23 cellular contexts compared by ENCODE assay signal in genomic region chr5:116810937-116811336, GRCh38.
A peak's percentile ranks its signal among the peaks of the same experiment; 100 is the strongest.
DNase-seq lines count a peak whose midpoint lies in the region; ATAC-seq, FAIRE-seq and TF ChIP-seq lines count a peak whose summit lies in the region.
"Had no signal": no experiment of that assay in that cellular context is flagged by ENCODE, and none has a peak within 500 bp of the region (broad histone marks: within the 10 kb centered on the region; RNA-seq: fewer than 3 reads in every experiment).

No MANE protein-coding gene starts in this region.

- CTCF ChIA-PET in HepG2 (lab: Yijun Ruan, JAX; ENCODE audit: low intra/inter-chr PET ratio, low total read pairs), result no interaction called here

- 9% methylated on average over 2 of the region's 2 CpGs for WGBS in HepG2 (ENCODE audit: low lambda C conversion rate)
- 36% methylated on average over 2 of the region's 2 CpGs for WGBS in right lobe of liver (ENCODE audit: insufficient coverage, low coverage, low lambda C conversion rate, missing lambda C conversion rate)
- WGBS in mesodermal cell (ENCODE audit: insufficient coverage in 2 of 2), 2 experiments, result 20% methylated on average over 1 of the region's 2 CpGs; no CpG with 5 or more reads in 1 of the 2 experiments

- no TSS peak for BruUV-seq in HepG2 (replicated peaks; lab: Mats Ljungman, UMichigan)

- no peak for TF ChIP-seq RAD21 in HepG2 (CRISPR knock-in tag; IDR thresholded peaks at IDR 0.05)

- no peaks in the 10 kb centered on the region for H3K9me3 ChIP-seq in HepG2 (ENCODE audit: low read length)
- no peaks in the 10 kb centered on the region for H3K9me3 ChIP-seq in right lobe of liver
- H3K9me3 ChIP-seq in mesodermal cell (ENCODE audit: control insufficient read depth, low read length), result no peaks in the 10 kb centered on the region
- H3K9me3 ChIP-seq: BLaER1 treated with 17β-estradiol and CSF1 and Interleukin-3, amounts not matched to agents 10 nM and 100 nM; Caco-2; SJCRH30 had no signal

- H3K4me1 ChIP-seq in HepG2 (ENCODE audit: insufficient read depth, low read length) (peaks cover 21% of the 10 kb centered on the region), right lobe of liver (no peaks in the 10 kb centered on the region), foreskin keratinocyte (no peaks in the 10 kb centered on the region), mesodermal cell (ENCODE audit: control insufficient read depth, insufficient read depth, low read length, poor library complexity, severe bottlenecking) (peaks cover 7% of the 10 kb centered on the region)
- H3K4me1 ChIP-seq: BLaER1 treated with 17β-estradiol and CSF1 and Interleukin-3, amounts not matched to agents 10 nM and 100 nM; Caco-2 had no signal

- H3K79me2 ChIP-seq in HepG2 (ENCODE audit: insufficient read depth, low read length), result no peaks in the 10 kb centered on the region

- H3K27ac ChIP-seq in HepG2 (ENCODE audit: extremely low read length, insufficient read depth, low read length), result no peak overlapping the region
- no peak overlapping the region for H3K27ac ChIP-seq in right lobe of liver
- no peak overlapping the region for H3K27ac ChIP-seq in foreskin keratinocyte
- peak overlapping the region; percentile 6 for H3K27ac ChIP-seq in mesodermal cell (ENCODE audit: low read depth, low read length, severe bottlenecking)
- H3K27ac ChIP-seq: BLaER1 treated with 17β-estradiol and CSF1 and Interleukin-3, amounts not matched to agents 10 nM and 100 nM; KMS-11; SJCRH30 had no signal

- in situ Hi-C loops in HepG2 (cut with HindIII; ENCODE audit: extremely low pct_ligation_motif_present, low pct_unique_long_range_greater_than_20kb), result no loop called here

- no peak for FAIRE-seq in HepG2 (lab: Jason Lieb, UNC)
- FAIRE-seq: GM12891, RCC 7860 had no signal

- TF ChIP-seq POLR2A in HepG2 (IDR thresholded peaks at IDR 0.05; ENCODE audit: insufficient read depth in 1 of 2, low read depth in 2 of 2, low read length in 2 of 2) (no peak), right lobe of liver (IDR thresholded peaks at IDR 0.05) (no peak)

- DNase-seq in HepG2 (ENCODE audit: low spot score) (peak; percentile 25), right lobe of liver (no peak), foreskin keratinocyte (no peak), D341Med (ENCODE audit: low spot score) (no peak), cerebellar cortex (ENCODE audit: low spot score) (no peak)
- DNase-seq: 8988T; Caco-2; CD4-positive, alpha-beta memory T cell; DND-41; IMR-90; NCI-H1092 treated with DMSO at 0.1 percent for 48 hours; NCI-H1436 treated with DMSO at 0.1 percent for 48 hours; NCI-H524 treated with DMSO at 0.1 percent for 48 hours; NCI-H82; OCI-M1 had no signal

- H3K4me3 ChIP-seq in HepG2 (replicated peaks in 1 of 3; ENCODE audit: insufficient read depth in 1 of 3, low read depth in 2 of 3, low read length in 3 of 3) (no peak overlapping the region), right lobe of liver (no peak overlapping the region), mesodermal cell (ENCODE audit: extremely low read depth, insufficient read depth, low read length, poor library complexity, severe bottlenecking) (no peak overlapping the region)
- H3K4me3 ChIP-seq: BLaER1 treated with 17β-estradiol and CSF1 and Interleukin-3, amounts not matched to agents 10 nM and 100 nM; SJCRH30 had no signal

- intact Hi-C loops in HepG2 (cut with micrococcal nuclease; ENCODE audit: unreplicated experiment), result no loop called here
- intact Hi-C loops in right lobe of liver (cut with DNase I), result no loop called here

- 0 out of 2 replicates have a peak overlapping the region, but pooled peaks have one; percentile 12 for H3K4me2 ChIP-seq in HepG2 (ENCODE audit: low read depth, low read length)
- H3K4me2 ChIP-seq: BLaER1 treated with 17β-estradiol and CSF1 and Interleukin-3, amounts not matched to agents 10 nM and 100 nM; KMS-11 had no signal

- H3K9ac ChIP-seq in HepG2 (ENCODE audit: insufficient read depth, low read depth, low read length), result no peak overlapping the region
- H3K9ac ChIP-seq: BLaER1 treated with 17β-estradiol and CSF1 and Interleukin-3, amounts not matched to agents 10 nM and 100 nM; KMS-11 had no signal

- ATAC-seq in HepG2 (no peak; the same call in 2 of the 3 replicates), right lobe of liver (no peak), foreskin keratinocyte (peak; percentile 24), HG03139 (IDR thresholded peaks at IDR 0.05; ENCODE audit: unreplicated experiment) (no peak), HG02973 (IDR thresholded peaks at IDR 0.05; ENCODE audit: unreplicated experiment) (no peak)

- POLR2A ChIA-PET in HepG2 (lab: Yijun Ruan, JAX), result no interaction called here

- H2AFZ ChIP-seq in HepG2 (ENCODE audit: low read length), result no peak overlapping the region

- H3K36me3 ChIP-seq in HepG2 (replicated peaks in 1 of 2; ENCODE audit: control insufficient read depth in 1 of 2, insufficient read depth in 2 of 2, low read length in 2 of 2) (no peaks in the 10 kb centered on the region), right lobe of liver (no peaks in the 10 kb centered on the region), mesodermal cell (ENCODE audit: control insufficient read depth, insufficient read depth, low read length) (no peaks in the 10 kb centered on the region)
- H3K36me3 ChIP-seq: BLaER1 treated with 17β-estradiol and CSF1 and Interleukin-3, amounts not matched to agents 10 nM and 100 nM; SJCRH30 had no signal

- no peaks in the 10 kb centered on the region for H4K20me1 ChIP-seq in HepG2 (ENCODE audit: insufficient read depth, low read length)
- H4K20me1 ChIP-seq: BLaER1 treated with 17β-estradiol and CSF1 and Interleukin-3, amounts not matched to agents 10 nM and 100 nM had no signal

- H3K27me3 ChIP-seq in HepG2 (ENCODE audit: control insufficient read depth in 1 of 2, insufficient read depth in 2 of 2, low read length in 2 of 2) (no peaks in the 10 kb centered on the region), right lobe of liver (no peaks in the 10 kb centered on the region), foreskin keratinocyte (no peaks in the 10 kb centered on the region)
- H3K27me3 ChIP-seq: BLaER1 treated with 17β-estradiol and CSF1 and Interleukin-3, amounts not matched to agents 10 nM and 100 nM; SJCRH30 had no signal

- no peak for TF ChIP-seq CTCF in HepG2 (CRISPR knock-in tag; IDR thresholded peaks at IDR 0.05)
- no peak for TF ChIP-seq CTCF in right lobe of liver (IDR thresholded peaks at IDR 0.05)
- no peak for TF ChIP-seq CTCF in foreskin keratinocyte (conservative IDR thresholded peaks at IDR 0.05)

- TF ChIP-seq EP300 in HepG2 (IDR thresholded peaks at IDR 0.05; ENCODE audit: low read depth in 2 of 2, low read length in 2 of 2) (no peak), HepG2 (CRISPR knock-in tag; IDR thresholded peaks at IDR 0.05; ENCODE audit: borderline replicate concordance) (no peak)

TF ChIP-seq in HepG2, 621 proteins besides CTCF, POLR2A, EP300 and RAD21:
- TF ChIP-seq ZNF484 (CRISPR knock-in tag; IDR thresholded peaks at IDR 0.05; ENCODE audit: borderline replicate concordance, low read depth), result no peak
- no peak for TF ChIP-seq SKI (IDR thresholded peaks at IDR 0.05; ENCODE audit: partially characterized antibody)
- no peak for TF ChIP-seq ZNF580 (CRISPR knock-in tag; IDR thresholded peaks at IDR 0.05; ENCODE audit: borderline replicate concordance, low read depth)
- TF ChIP-seq SOX13 (IDR thresholded peaks at IDR 0.05), result no peak
- peak in 1 of 2 experiments; percentile 57; a peak in 2 of 4 replicates for TF ChIP-seq SOX13 (CRISPR knock-in tag; conservative IDR thresholded peaks at IDR 0.05 in 1 of 2, IDR thresholded peaks at IDR 0.05 in 1 of 2)
- TF ChIP-seq ZNF503 (CRISPR knock-in tag; IDR thresholded peaks at IDR 0.05), result no peak
- peak; percentile 38; the same call in 1 of the 2 replicates for TF ChIP-seq SOX5 (CRISPR knock-in tag; IDR thresholded peaks at IDR 0.05; ENCODE audit: borderline replicate concordance)
- no peak for TF ChIP-seq ZNF850 (CRISPR knock-in tag; conservative IDR thresholded peaks at IDR 0.05)
TF ChIP-seq in HepG2: peak in this region for 2.
